In the genomic region with DNA sequence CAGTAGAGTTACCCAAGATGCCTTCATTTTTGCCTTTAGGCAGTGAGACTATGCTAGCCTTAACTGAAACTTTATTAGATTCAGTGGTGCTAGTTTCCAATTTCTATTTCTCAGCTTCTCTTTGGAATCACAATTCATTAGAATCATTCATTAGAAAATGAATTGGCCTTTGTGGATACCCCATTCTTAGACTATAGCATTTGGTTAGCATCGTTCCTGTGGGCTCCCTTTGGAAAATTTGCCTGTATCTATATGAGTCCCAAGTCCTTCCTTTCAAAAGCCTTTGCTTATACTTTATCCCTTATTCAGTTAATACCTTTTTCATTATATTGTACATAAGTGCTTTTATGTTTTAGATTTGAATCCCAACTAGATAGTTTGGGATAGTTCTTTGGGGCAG, we compare ENCODE assay signal across 8 cellular contexts.
"Had no signal": no experiment of that assay in that cellular context is flagged by ENCODE, and none has a peak within 500 bp of the region (broad histone marks: within the 10 kb centered on the region; RNA-seq: fewer than 3 reads in every experiment).

No MANE protein-coding gene starts in this region.

- DNase-seq: IMR-90, KBM-7, KG1 had no signal

- ATAC-seq: HepG2, K562 had no signal

- FAIRE-seq: HepG2, HTR-8/SVneo, K562 had no signal

- H3K27ac ChIP-seq: HL-60, KMS-11 had no signal

- H3K4me3 ChIP-seq: K562 had no signal

- H3K4me2 ChIP-seq: KMS-11 had no signal

- H3K9ac ChIP-seq: KMS-11 had no signal
